Comparison of ENCODE assay signal across 16 cellular contexts in genomic region chr2:26552641-26553040, GRCh38.
"Had no signal": no experiment of that assay in that cellular context is flagged by ENCODE, and none has a peak within 500 bp of the region (broad histone marks: within the 10 kb centered on the region; RNA-seq: fewer than 3 reads in every experiment).

No MANE protein-coding gene starts in this region.

- H3K9me3 Mint-ChIP-seq: mesothelial cell of epicardium, nephron progenitor cell had no signal

- DNase-seq: effector memory CD4-positive, alpha-beta T cell; heart right ventricle; hypothalamus; kidney glomerular epithelial cell; nephron progenitor cell; stimulated activated CD4-positive, alpha-beta T cell treated with anti-CD3 and anti-CD28 coated beads, Interleukin-2, amount 100 ng/mL, for 24 hours; stimulated activated naive CD4-positive, alpha-beta T cell treated with Interleukin-2 at 50 U/mL for 16 hours; trophoblast cell had no signal

- H3K4me3 ChIP-seq: heart right ventricle had no signal

- H3K27ac Mint-ChIP-seq: mesothelial cell of epicardium, nephron progenitor cell had no signal

- H3K9me3 ChIP-seq: heart right ventricle, neutrophil had no signal

- ATAC-seq: esophagus mucosa, heart right ventricle, left lobe of liver, right cardiac atrium had no signal

- H3K36me3 ChIP-seq: heart right ventricle, neutrophil had no signal

- H3K4me1 Mint-ChIP-seq: mesothelial cell of epicardium had no signal

- H3K27ac ChIP-seq: heart right ventricle, neutrophil had no signal

- H3K4me3 Mint-ChIP-seq: mesothelial cell of epicardium, nephron progenitor cell had no signal

- FAIRE-seq: endometrium, frontal cortex, islet of Langerhans had no signal

- H3K4me1 ChIP-seq: heart right ventricle had no signal

- H3K36me3 Mint-ChIP-seq: mesothelial cell of epicardium had no signal
